In genomic region chr7:100156331-100157068, GRCh38 we compare ENCODE assay signal across 8 cellular contexts. TPM values are rescaled to one million over a fixed set of nuclear protein-coding genes. Genes with fewer than 3 reads are reported as not detected.
A peak's percentile ranks its signal among the peaks of the same experiment; 100 is the strongest.
DNase-seq lines count a peak whose midpoint lies in the region; ATAC-seq and TF ChIP-seq lines count a peak whose summit lies in the region.
"Had no signal": no experiment of that assay in that cellular context is flagged by ENCODE, and none has a peak within 500 bp of the region (broad histone marks: within the 10 kb centered on the region; RNA-seq: fewer than 3 reads in every experiment).

No MANE protein-coding gene starts in this region.

- peaks cover 61% of the 10 kb centered on the region for H3K36me3 ChIP-seq in OCI-LY7 (ENCODE audit: insufficient read depth, low read length)
- peaks cover 22% of the 10 kb centered on the region for H3K36me3 ChIP-seq in ectodermal cell (ENCODE audit: control insufficient read depth, insufficient read depth, low read length)
- no peaks in the 10 kb centered on the region for H3K36me3 ChIP-seq in parathyroid adenoma (ENCODE audit: control insufficient read depth, insufficient read depth, low read length)

- H2AFZ ChIP-seq in OCI-LY7 (ENCODE audit: low read length) (no peak overlapping the region), parathyroid adenoma (no peak overlapping the region)

- peaks cover 10% of the 10 kb centered on the region; the same call in 1 of the 2 replicates for H4K20me1 ChIP-seq in OCI-LY7 (ENCODE audit: insufficient read depth, low read length)

- H3K9me2 ChIP-seq in OCI-LY7 (ENCODE audit: insufficient read depth, low read length) = no peaks in the 10 kb centered on the region

- H3K27me3 ChIP-seq in ectodermal cell (ENCODE audit: control insufficient read depth, insufficient read depth, low read length, poor library complexity, severe bottlenecking) (no peaks in the 10 kb centered on the region), parathyroid adenoma (ENCODE audit: control insufficient read depth, insufficient read depth, low read length) (no peaks in the 10 kb centered on the region)

- peaks cover 28% of the 10 kb centered on the region; the same call in 1 of the 2 replicates for H3K79me2 ChIP-seq in OCI-LY7 (ENCODE audit: insufficient read depth, low read depth, low read length)
- H3K79me2 ChIP-seq in parathyroid adenoma = no peaks in the 10 kb centered on the region

- DNase-seq in GM20000 (ENCODE audit: low spot score) (peak; percentile 47), OCI-LY7 (ENCODE audit: low spot score) (no peak), superior temporal gyrus (ENCODE audit: extremely low spot score) (no peak), left lobe of liver (ENCODE audit: low spot score) (no peak)

- H3K4me1 ChIP-seq in OCI-LY7 (ENCODE audit: insufficient read depth, low read length, poor library complexity, severe bottlenecking) (peaks cover 51% of the 10 kb centered on the region), ectodermal cell (ENCODE audit: control insufficient read depth, insufficient read depth, low read length) (peaks cover 5% of the 10 kb centered on the region), parathyroid adenoma (peaks cover 7% of the 10 kb centered on the region)

- intact Hi-C loops in OCI-LY7 (cut with micrococcal nuclease; ENCODE audit: unreplicated experiment) = loop anchor here (5.0 kb wide), 1 partner anchor 61 kb away; the partner anchor contains the start of gene PVRIG

- peak overlapping the region; percentile 62 for H3K27ac ChIP-seq in OCI-LY7 (ENCODE audit: low read depth, low read length, poor library complexity, severe bottlenecking)
- peak overlapping the region; percentile 16 for H3K27ac ChIP-seq in ectodermal cell (ENCODE audit: insufficient read depth, low read depth, low read length, poor library complexity, severe bottlenecking)
- peak overlapping the region; percentile 91 for H3K27ac ChIP-seq in parathyroid adenoma
- H3K27ac ChIP-seq: WERI-Rb-1 had no signal

- ATAC-seq in GM18517 (IDR thresholded peaks at IDR 0.05; ENCODE audit: unreplicated experiment) (no peak), left lobe of liver (no peak)

- 93 to 94% methylated on average over 16 of the region's 16 CpGs for WGBS in ectodermal cell, 2 experiments

- TSS peak; percentile 25 for BruUV-seq in OCI-LY7 (replicated peaks; lab: Mats Ljungman, UMichigan)

- H3K4me2 ChIP-seq in OCI-LY7 (ENCODE audit: low read length) = peak overlapping the region; percentile 98
- peak overlapping the region; percentile 75 for H3K4me2 ChIP-seq in parathyroid adenoma (ENCODE audit: low read length)

- CTCF ChIA-PET in OCI-LY7 (lab: Charles Lee; ENCODE audit: unreplicated experiment) = no interaction called here

- TF ChIP-seq CTCF in GM20000 (IDR thresholded peaks at IDR 0.05; ENCODE audit: extremely low read depth, missing control alignments) (no peak), OCI-LY7 (conservative IDR thresholded peaks at IDR 0.05; ENCODE audit: low read length) (no peak), parathyroid adenoma (IDR thresholded peaks at IDR 0.05) (no peak)

- no peak overlapping the region for H3K9ac ChIP-seq in parathyroid adenoma

- POLR2A ChIA-PET in OCI-LY7 (lab: Charles Lee) = interaction anchor here (0.5 to 2.0 kb wide), 4 partner anchors 8 to 366 kb away, joined by 3 to 7 read pairs (median 3); partner anchors contain the start of gene LAMTOR4

- no peaks in the 10 kb centered on the region for H3K9me3 ChIP-seq in OCI-LY7 (ENCODE audit: low read length)
- H3K9me3 ChIP-seq in ectodermal cell (ENCODE audit: control insufficient read depth, low read length) = no peaks in the 10 kb centered on the region
- H3K9me3 ChIP-seq in parathyroid adenoma (ENCODE audit: control insufficient read depth, low read length) = no peaks in the 10 kb centered on the region

- H3K4me3 ChIP-seq in OCI-LY7 (ENCODE audit: low read depth, low read length, poor library complexity, severe bottlenecking) (peak overlapping the region; percentile 93), ectodermal cell (ENCODE audit: insufficient read depth, low read depth, low read length) (no peak overlapping the region), parathyroid adenoma (ENCODE audit: low read depth, low read length) (peak overlapping the region; percentile 87)

RNA-seq across cellular contexts. Expression of gene TRAPPC14, which starts 2.0 kb away (rescaled TPM):
- total RNA-seq in OCI-LY7 (2014; rRNA removed; shearing (Covaris generic)) = 30.6 and 38.8 TPM in 2 replicates
- 41.6 and 49.9 TPM in 2 replicates for total RNA-seq in OCI-LY7 (2022)
- polyA plus RNA-seq in ectodermal cell (2013, experiment 1 of 4) = 19.9 TPM
- polyA plus RNA-seq in ectodermal cell (2013, experiment 2 of 4) = 19.8 TPM
- 15.5 TPM for polyA plus RNA-seq in ectodermal cell (2013, experiment 3 of 4)
- 19.1 TPM for polyA plus RNA-seq in ectodermal cell (2013, experiment 4 of 4)
- 7.9 TPM for total RNA-seq in left lobe of liver

RNA-seq across cellular contexts. Expression of gene LAMTOR4, which starts 7.8 kb away (rescaled TPM):
- total RNA-seq in OCI-LY7 (2014; rRNA removed; shearing (Covaris generic)) = 243 and 263 TPM in 2 replicates
- total RNA-seq in OCI-LY7 (2022) (207 and 237 TPM in 2 replicates), left lobe of liver (40.9 TPM)
- 162 TPM for polyA plus RNA-seq in ectodermal cell (2013, experiment 1 of 4)
- polyA plus RNA-seq in ectodermal cell (2013, experiment 2 of 4) = 164 TPM
- 159 TPM for polyA plus RNA-seq in ectodermal cell (2013, experiment 3 of 4)
- polyA plus RNA-seq in ectodermal cell (2013, experiment 4 of 4) = 194 TPM

RNA-seq across cellular contexts. Expression of gene GAL3ST4, which starts 11.9 kb away (rescaled TPM):
- 3.9 and 4.6 TPM in 2 replicates for total RNA-seq in OCI-LY7 (2014; rRNA removed; shearing (Covaris generic))
- 5.2 and 6.1 TPM in 2 replicates for total RNA-seq in OCI-LY7 (2022)
- 7.5 TPM for polyA plus RNA-seq in ectodermal cell (2013, experiment 1 of 4)
- polyA plus RNA-seq in ectodermal cell (2013, experiment 2 of 4) = 5.9 TPM
- polyA plus RNA-seq in ectodermal cell (2013, experiment 3 of 4) = 5.8 TPM
- polyA plus RNA-seq in ectodermal cell (2013, experiment 4 of 4) = 6.0 TPM
- 0.35 TPM for total RNA-seq in left lobe of liver

RNA-seq across cellular contexts. Expression of gene GPC2, which starts 20.7 kb away (rescaled TPM):
- total RNA-seq in OCI-LY7 (2014; rRNA removed; shearing (Covaris generic)) = 20.2 and 33.2 TPM in 2 replicates
- total RNA-seq in OCI-LY7 (2022) = 23.2 and 31.7 TPM in 2 replicates
- 64.0 TPM for polyA plus RNA-seq in ectodermal cell (2013, experiment 1 of 4)
- 54.8 TPM for polyA plus RNA-seq in ectodermal cell (2013, experiment 2 of 4)
- 58.2 TPM for polyA plus RNA-seq in ectodermal cell (2013, experiment 3 of 4)
- 59.1 TPM for polyA plus RNA-seq in ectodermal cell (2013, experiment 4 of 4)
- total RNA-seq in left lobe of liver = 0.18 TPM

RNA-seq across cellular contexts. Expression of gene STAG3, which starts 21.2 kb away (rescaled TPM):
- 56.1 and 82.8 TPM in 2 replicates for total RNA-seq in OCI-LY7 (2014; rRNA removed; shearing (Covaris generic))
- total RNA-seq in OCI-LY7 (2022) (70.2 and 79.2 TPM in 2 replicates), left lobe of liver (3.1 TPM)
- 1.2 TPM for polyA plus RNA-seq in ectodermal cell (2013, experiment 1 of 4)
- 1.2 TPM for polyA plus RNA-seq in ectodermal cell (2013, experiment 2 of 4)
- 0.53 TPM for polyA plus RNA-seq in ectodermal cell (2013, experiment 3 of 4)
- polyA plus RNA-seq in ectodermal cell (2013, experiment 4 of 4) = 1.1 TPM

Comparison
In these comparisons a context has a peak if more than half of its experiments do, and no peak if none do; other contexts are left out.
1. H3K27ac ChIP-seq: peak in every context shown above with its lines; median percentile 91 in parathyroid adenoma; 62 in OCI-LY7; 16 in ectodermal cell.